In genomic region chr4:40056722-40057539, GRCh38 we compare ENCODE assay signal across 1 cellular context.
TF ChIP-seq lines count a peak whose summit lies in the region.

Gene N4BP2 (plus strand): TSS chr4:40056850. CDS start chr4:40097341, 40,491 bp downstream.

TF ChIP-seq in HepG2, 621 proteins besides CTCF, POLR2A, EP300 and RAD21 (continued from another document and continues in another):
- 0 out of 2 replicates have a peak, but pooled peaks have one; percentile 3 for TF ChIP-seq ZSCAN9 (CRISPR knock-in tag; IDR thresholded peaks at IDR 0.05; ENCODE audit: borderline replicate concordance)
- TF ChIP-seq IKZF4 (CRISPR knock-in tag; IDR thresholded peaks at IDR 0.05; ENCODE audit: borderline replicate concordance, low read depth, not compliant biosample characterization): peak; percentile 77
- TF ChIP-seq, protein P1, sequence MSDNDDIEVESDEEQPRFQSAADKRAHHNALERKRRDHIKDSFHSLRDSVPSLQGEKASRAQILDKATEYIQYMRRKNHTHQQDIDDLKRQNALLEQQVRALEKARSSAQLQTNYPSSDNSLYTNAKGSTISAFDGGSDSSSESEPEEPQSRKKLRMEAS (IDR thresholded peaks at IDR 0.05): peak; percentile 97
- TF ChIP-seq, protein P2, sequence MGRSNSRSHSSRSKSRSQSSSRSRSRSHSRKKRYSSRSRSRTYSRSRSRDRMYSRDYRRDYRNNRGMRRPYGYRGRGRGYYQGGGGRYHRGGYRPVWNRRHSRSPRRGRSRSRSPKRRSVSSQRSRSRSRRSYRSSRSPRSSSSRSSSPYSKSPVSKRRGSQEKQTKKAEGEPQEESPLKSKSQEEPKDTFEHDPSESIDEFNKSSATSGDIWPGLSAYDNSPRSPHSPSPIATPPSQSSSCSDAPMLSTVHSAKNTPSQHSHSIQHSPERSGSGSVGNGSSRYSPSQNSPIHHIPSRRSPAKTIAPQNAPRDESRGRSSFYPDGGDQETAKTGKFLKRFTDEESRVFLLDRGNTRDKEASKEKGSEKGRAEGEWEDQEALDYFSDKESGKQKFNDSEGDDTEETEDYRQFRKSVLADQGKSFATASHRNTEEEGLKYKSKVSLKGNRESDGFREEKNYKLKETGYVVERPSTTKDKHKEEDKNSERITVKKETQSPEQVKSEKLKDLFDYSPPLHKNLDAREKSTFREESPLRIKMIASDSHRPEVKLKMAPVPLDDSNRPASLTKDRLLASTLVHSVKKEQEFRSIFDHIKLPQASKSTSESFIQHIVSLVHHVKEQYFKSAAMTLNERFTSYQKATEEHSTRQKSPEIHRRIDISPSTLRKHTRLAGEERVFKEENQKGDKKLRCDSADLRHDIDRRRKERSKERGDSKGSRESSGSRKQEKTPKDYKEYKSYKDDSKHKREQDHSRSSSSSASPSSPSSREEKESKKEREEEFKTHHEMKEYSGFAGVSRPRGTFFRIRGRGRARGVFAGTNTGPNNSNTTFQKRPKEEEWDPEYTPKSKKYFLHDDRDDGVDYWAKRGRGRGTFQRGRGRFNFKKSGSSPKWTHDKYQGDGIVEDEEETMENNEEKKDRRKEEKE (IDR thresholded peaks at IDR 0.05): no peak
- TF ChIP-seq ZNF737 (CRISPR knock-in tag; IDR thresholded peaks at IDR 0.05; ENCODE audit: borderline replicate concordance): no peak
- no peak for TF ChIP-seq ZKSCAN1 (IDR thresholded peaks at IDR 0.05; ENCODE audit: low read length)
- TF ChIP-seq, protein P3, sequence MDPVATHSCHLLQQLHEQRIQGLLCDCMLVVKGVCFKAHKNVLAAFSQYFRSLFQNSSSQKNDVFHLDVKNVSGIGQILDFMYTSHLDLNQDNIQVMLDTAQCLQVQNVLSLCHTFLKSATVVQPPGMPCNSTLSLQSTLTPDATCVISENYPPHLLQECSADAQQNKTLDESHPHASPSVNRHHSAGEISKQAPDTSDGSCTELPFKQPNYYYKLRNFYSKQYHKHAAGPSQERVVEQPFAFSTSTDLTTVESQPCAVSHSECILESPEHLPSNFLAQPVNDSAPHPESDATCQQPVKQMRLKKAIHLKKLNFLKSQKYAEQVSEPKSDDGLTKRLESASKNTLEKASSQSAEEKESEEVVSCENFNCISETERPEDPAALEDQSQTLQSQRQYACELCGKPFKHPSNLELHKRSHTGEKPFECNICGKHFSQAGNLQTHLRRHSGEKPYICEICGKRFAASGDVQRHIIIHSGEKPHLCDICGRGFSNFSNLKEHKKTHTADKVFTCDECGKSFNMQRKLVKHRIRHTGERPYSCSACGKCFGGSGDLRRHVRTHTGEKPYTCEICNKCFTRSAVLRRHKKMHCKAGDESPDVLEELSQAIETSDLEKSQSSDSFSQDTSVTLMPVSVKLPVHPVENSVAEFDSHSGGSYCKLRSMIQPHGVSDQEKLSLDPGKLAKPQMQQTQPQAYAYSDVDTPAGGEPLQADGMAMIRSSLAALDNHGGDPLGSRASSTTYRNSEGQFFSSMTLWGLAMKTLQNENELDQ (CRISPR knock-in tag; IDR thresholded peaks at IDR 0.05; ENCODE audit: borderline replicate concordance): no peak
- TF ChIP-seq ZSCAN12 (CRISPR knock-in tag; IDR thresholded peaks at IDR 0.05): 0 out of 2 replicates have a peak, but pooled peaks have one; percentile 25
- TF ChIP-seq, protein P4, sequence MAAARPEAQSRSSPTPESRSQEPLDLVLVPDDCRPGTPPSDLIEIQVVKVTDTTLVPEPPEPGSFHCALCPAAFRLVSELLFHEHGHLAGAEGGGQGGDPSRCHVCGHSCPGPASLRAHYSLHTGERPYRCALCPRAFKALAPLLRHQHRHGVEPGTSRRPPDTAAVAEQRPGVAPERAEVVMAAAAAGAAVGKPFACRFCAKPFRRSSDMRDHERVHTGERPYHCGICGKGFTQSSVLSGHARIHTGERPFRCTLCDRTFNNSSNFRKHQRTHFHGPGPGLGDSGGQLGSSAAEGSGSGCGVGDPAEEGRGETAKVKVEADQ (CRISPR knock-in tag; IDR thresholded peaks at IDR 0.05; ENCODE audit: borderline replicate concordance): no peak
- TF ChIP-seq CBX1 (IDR thresholded peaks at IDR 0.05; ENCODE audit: low read depth): no peak
- TF ChIP-seq, protein P5, sequence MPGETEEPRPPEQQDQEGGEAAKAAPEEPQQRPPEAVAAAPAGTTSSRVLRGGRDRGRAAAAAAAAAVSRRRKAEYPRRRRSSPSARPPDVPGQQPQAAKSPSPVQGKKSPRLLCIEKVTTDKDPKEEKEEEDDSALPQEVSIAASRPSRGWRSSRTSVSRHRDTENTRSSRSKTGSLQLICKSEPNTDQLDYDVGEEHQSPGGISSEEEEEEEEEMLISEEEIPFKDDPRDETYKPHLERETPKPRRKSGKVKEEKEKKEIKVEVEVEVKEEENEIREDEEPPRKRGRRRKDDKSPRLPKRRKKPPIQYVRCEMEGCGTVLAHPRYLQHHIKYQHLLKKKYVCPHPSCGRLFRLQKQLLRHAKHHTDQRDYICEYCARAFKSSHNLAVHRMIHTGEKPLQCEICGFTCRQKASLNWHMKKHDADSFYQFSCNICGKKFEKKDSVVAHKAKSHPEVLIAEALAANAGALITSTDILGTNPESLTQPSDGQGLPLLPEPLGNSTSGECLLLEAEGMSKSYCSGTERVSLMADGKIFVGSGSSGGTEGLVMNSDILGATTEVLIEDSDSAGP (CRISPR knock-in tag; IDR thresholded peaks at IDR 0.05; ENCODE audit: borderline replicate concordance): peak; percentile 70; the same call in 1 of the 2 replicates
- peak; percentile 29; the same call in 1 of the 2 replicates for TF ChIP-seq NFKB2 (CRISPR knock-in tag; IDR thresholded peaks at IDR 0.05; ENCODE audit: borderline replicate concordance)
- TF ChIP-seq ZNF160 (CRISPR knock-in tag; IDR thresholded peaks at IDR 0.05): no peak
- TF ChIP-seq POLR2AphosphoS2 (IDR thresholded peaks at IDR 0.05; ENCODE audit: low read depth, low read length): no peak
- TF ChIP-seq JUNB (CRISPR knock-in tag; IDR thresholded peaks at IDR 0.05; ENCODE audit: borderline replicate concordance): no peak; the same call in 1 of the 2 replicates
- TF ChIP-seq TRIM22 (IDR thresholded peaks at IDR 0.05): no peak
- no peak for TF ChIP-seq ZNF605 (CRISPR knock-in tag; IDR thresholded peaks at IDR 0.05)
- TF ChIP-seq ZKSCAN8 (CRISPR knock-in tag; IDR thresholded peaks at IDR 0.05; ENCODE audit: borderline replicate concordance): 0 out of 2 replicates have a peak, but pooled peaks have one; percentile 20
- TF ChIP-seq HMGA1 (CRISPR knock-in tag; conservative IDR thresholded peaks at IDR 0.05): no peak
- TF ChIP-seq ZFP37 (CRISPR knock-in tag; IDR thresholded peaks at IDR 0.05; ENCODE audit: borderline replicate concordance): no peak
- peak; percentile 54; the same call in 1 of the 2 replicates for TF ChIP-seq ETV6 (CRISPR knock-in tag; conservative IDR thresholded peaks at IDR 0.05)
- TF ChIP-seq REST (IDR thresholded peaks at IDR 0.05; ENCODE audit: borderline replicate concordance in 1 of 2, low read depth in 1 of 2, low read length in 2 of 2): no peak
- peak; percentile 58 for TF ChIP-seq EEA1 (CRISPR knock-in tag; IDR thresholded peaks at IDR 0.05; ENCODE audit: borderline replicate concordance)
- no peak for TF ChIP-seq ZNF337 (CRISPR knock-in tag; IDR thresholded peaks at IDR 0.05; ENCODE audit: borderline replicate concordance, low read depth)
- no peak for TF ChIP-seq ATAD3A (CRISPR knock-in tag; IDR thresholded peaks at IDR 0.05)
- TF ChIP-seq ZNF580 (CRISPR knock-in tag; IDR thresholded peaks at IDR 0.05; ENCODE audit: borderline replicate concordance, low read depth): peak; percentile 64; the same call in 1 of the 2 replicates
- TF ChIP-seq, protein P6, sequence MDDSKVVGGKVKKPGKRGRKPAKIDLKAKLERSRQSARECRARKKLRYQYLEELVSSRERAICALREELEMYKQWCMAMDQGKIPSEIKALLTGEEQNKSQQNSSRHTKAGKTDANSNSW (CRISPR knock-in tag; IDR thresholded peaks at IDR 0.05; ENCODE audit: borderline replicate concordance): peak; percentile 72; the same call in 1 of the 2 replicates
- peak; percentile 49; the same call in 1 of the 2 replicates for TF ChIP-seq KLF6 (CRISPR knock-in tag; IDR thresholded peaks at IDR 0.05)
- TF ChIP-seq TBX2 (CRISPR knock-in tag; IDR thresholded peaks at IDR 0.05; ENCODE audit: borderline replicate concordance): peak; percentile 90
- no peak for TF ChIP-seq NCOR1 (IDR thresholded peaks at IDR 0.05; ENCODE audit: borderline replicate concordance, low read length)
- TF ChIP-seq PAF1 (CRISPR knock-in tag; IDR thresholded peaks at IDR 0.05): no peak
- TF ChIP-seq, protein P7, sequence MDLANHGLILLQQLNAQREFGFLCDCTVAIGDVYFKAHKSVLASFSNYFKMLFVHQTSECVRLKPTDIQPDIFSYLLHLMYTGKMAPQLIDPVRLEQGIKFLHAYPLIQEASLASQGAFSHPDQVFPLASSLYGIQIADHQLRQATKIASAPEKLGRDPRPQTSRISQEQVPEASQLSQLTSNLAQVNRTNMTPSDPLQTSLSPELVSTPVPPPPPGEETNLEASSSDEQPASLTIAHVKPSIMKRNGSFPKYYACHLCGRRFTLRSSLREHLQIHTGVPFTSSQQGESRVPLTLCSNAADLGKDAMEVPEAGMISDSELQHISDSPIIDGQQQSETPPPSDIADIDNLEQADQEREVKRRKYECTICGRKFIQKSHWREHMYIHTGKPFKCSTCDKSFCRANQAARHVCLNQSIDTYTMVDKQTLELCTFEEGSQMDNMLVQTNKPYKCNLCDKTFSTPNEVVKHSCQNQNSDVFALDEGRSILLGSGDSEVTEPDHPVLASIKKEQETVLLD (CRISPR knock-in tag; IDR thresholded peaks at IDR 0.05; ENCODE audit: low read depth): peak; percentile 89
- TF ChIP-seq, protein P8, sequence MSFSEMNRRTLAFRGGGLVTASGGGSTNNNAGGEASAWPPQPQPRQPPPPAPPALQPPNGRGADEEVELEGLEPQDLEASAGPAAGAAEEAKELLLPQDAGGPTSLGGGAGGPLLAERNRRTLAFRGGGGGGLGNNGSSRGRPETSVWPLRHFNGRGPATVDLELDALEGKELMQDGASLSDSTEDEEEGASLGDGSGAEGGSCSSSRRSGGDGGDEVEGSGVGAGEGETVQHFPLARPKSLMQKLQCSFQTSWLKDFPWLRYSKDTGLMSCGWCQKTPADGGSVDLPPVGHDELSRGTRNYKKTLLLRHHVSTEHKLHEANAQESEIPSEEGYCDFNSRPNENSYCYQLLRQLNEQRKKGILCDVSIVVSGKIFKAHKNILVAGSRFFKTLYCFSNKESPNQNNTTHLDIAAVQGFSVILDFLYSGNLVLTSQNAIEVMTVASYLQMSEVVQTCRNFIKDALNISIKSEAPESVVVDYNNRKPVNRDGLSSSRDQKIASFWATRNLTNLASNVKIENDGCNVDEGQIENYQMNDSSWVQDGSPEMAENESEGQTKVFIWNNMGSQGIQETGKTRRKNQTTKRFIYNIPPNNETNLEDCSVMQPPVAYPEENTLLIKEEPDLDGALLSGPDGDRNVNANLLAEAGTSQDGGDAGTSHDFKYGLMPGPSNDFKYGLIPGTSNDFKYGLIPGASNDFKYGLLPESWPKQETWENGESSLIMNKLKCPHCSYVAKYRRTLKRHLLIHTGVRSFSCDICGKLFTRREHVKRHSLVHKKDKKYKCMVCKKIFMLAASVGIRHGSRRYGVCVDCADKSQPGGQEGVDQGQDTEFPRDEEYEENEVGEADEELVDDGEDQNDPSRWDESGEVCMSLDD (CRISPR knock-in tag; IDR thresholded peaks at IDR 0.05; ENCODE audit: borderline replicate concordance): peak; percentile 22; the same call in 1 of the 2 replicates
- peak; percentile 32; the same call in 1 of the 2 replicates for TF ChIP-seq SP5 (CRISPR knock-in tag; IDR thresholded peaks at IDR 0.05; ENCODE audit: borderline replicate concordance, low read depth)
- no peak for TF ChIP-seq ZNF44 (CRISPR knock-in tag; IDR thresholded peaks at IDR 0.05)
